In genomic region chr4:127069675-127070074, GRCh38 we compare ENCODE assay signal across 21 cellular contexts.
"Had no signal": no experiment of that assay in that cellular context is flagged by ENCODE, and none has a peak within 500 bp of the region (broad histone marks: within the 10 kb centered on the region; RNA-seq: fewer than 3 reads in every experiment).

No MANE protein-coding gene starts in this region.

- H3K27ac Mint-ChIP-seq: activated CD8-positive, alpha-beta T cell treated with anti-CD3 and anti-CD28 coated beads for 36 hours; activated naive CD4-positive, alpha-beta T cell treated with anti-CD3 and anti-CD28 coated beads, Interleukin-2, amount 50 U/mL, for 72 hours; activated T-cell treated with anti-CD3 and anti-CD28 coated beads, Interleukin-2, amount 50 U/mL, for 72 hours; naive thymus-derived CD8-positive, alpha-beta T cell; stimulated activated naive B cell treated with anti-CD40 and anti-IgM and Interleukin-4, amounts not matched to agents 10 μg/mL and 1 μg/mL and 100 μg/mL, for 72 hours; T-helper 17 cell had no signal

- H3K36me3 Mint-ChIP-seq: activated naive CD4-positive, alpha-beta T cell treated with anti-CD3 and anti-CD28 coated beads, Interleukin-2, amount 50 U/mL, for 72 hours; naive thymus-derived CD8-positive, alpha-beta T cell; stimulated activated naive B cell treated with anti-CD40 and anti-IgM and Interleukin-4, amounts not matched to agents 10 μg/mL and 1 μg/mL and 100 μg/mL, for 72 hours had no signal

- H3K4me3 Mint-ChIP-seq: activated CD8-positive, alpha-beta T cell treated with anti-CD3 and anti-CD28 coated beads for 36 hours; activated T-cell treated with anti-CD3 and anti-CD28 coated beads, Interleukin-2, amount 50 U/mL, for 72 hours; naive thymus-derived CD8-positive, alpha-beta T cell; stimulated activated naive B cell treated with anti-CD40 and anti-IgM and Interleukin-4, amounts not matched to agents 10 μg/mL and 1 μg/mL and 100 μg/mL, for 72 hours; T-helper 17 cell had no signal

- DNase-seq: activated CD4-positive, alpha-beta T cell treated with anti-CD3 and anti-CD28 coated beads for 4 hours; activated CD8-positive, alpha-beta memory T cell treated with anti-CD3 and anti-CD28 coated beads, Interleukin-2, amount 50 U/mL, for 4 hours; activated CD8-positive, alpha-beta T cell treated with anti-CD3 and anti-CD28 coated beads for 36 hours; activated gamma-delta T cell; activated T-cell treated with anti-CD3 and anti-CD28 coated beads, Interleukin-2, amount 50 U/mL, for 72 hours; amygdala; body of pancreas; caudate nucleus; esophagus squamous epithelium; kidney; left lung; mucosa of descending colon; naive thymus-derived CD8-positive, alpha-beta T cell; posterior cingulate gyrus; stimulated activated CD4-positive, alpha-beta T cell treated with anti-CD3 and anti-CD28 coated beads, Interleukin-2, amount 100 ng/mL, for 48 hours; stimulated activated naive B cell treated with anti-CD40 and anti-IgM and Interleukin-4, amounts not matched to agents 10 μg/mL and 1 μg/mL and 100 μg/mL, for 72 hours; T-helper 17 cell; uterus; WERI-Rb-1 had no signal

- H3K9me3 ChIP-seq: body of pancreas, esophagus squamous epithelium, left lung, tibial nerve, uterus had no signal

- H3K27me3 Mint-ChIP-seq: activated CD8-positive, alpha-beta T cell treated with anti-CD3 and anti-CD28 coated beads for 36 hours; naive thymus-derived CD8-positive, alpha-beta T cell; stimulated activated naive B cell treated with anti-CD40 and anti-IgM and Interleukin-4, amounts not matched to agents 10 μg/mL and 1 μg/mL and 100 μg/mL, for 72 hours; T-helper 17 cell had no signal

- H3K4me1 ChIP-seq: body of pancreas, esophagus squamous epithelium, left lung, tibial nerve, uterus had no signal

- H3K4me3 ChIP-seq: body of pancreas, esophagus squamous epithelium, left lung, mucosa of descending colon, tibial nerve, uterus had no signal

- H3K27ac ChIP-seq: body of pancreas, esophagus squamous epithelium, left lung, tibial nerve, uterus, WERI-Rb-1 had no signal

- H3K36me3 ChIP-seq: esophagus squamous epithelium, left lung, tibial nerve, uterus, WERI-Rb-1 had no signal

- ATAC-seq: activated CD8-positive, alpha-beta T cell treated with anti-CD3 and anti-CD28 coated beads for 36 hours; activated naive CD4-positive, alpha-beta T cell treated with anti-CD3 and anti-CD28 coated beads, Interleukin-2, amount 50 U/mL, for 72 hours; activated T-cell treated with anti-CD3 and anti-CD28 coated beads, Interleukin-2, amount 50 U/mL, for 72 hours; body of pancreas; left lung; mucosa of descending colon; naive thymus-derived CD8-positive, alpha-beta T cell; stimulated activated naive B cell treated with anti-CD40 and anti-IgM and Interleukin-4, amounts not matched to agents 10 μg/mL and 1 μg/mL and 100 μg/mL, for 72 hours; T-helper 17 cell had no signal

- H3K27me3 ChIP-seq: body of pancreas, esophagus squamous epithelium, left lung, tibial nerve, uterus had no signal

- H3K4me1 Mint-ChIP-seq: naive thymus-derived CD8-positive, alpha-beta T cell; stimulated activated naive B cell treated with anti-CD40 and anti-IgM and Interleukin-4, amounts not matched to agents 10 μg/mL and 1 μg/mL and 100 μg/mL, for 72 hours; T-helper 17 cell had no signal

- H3K9me3 Mint-ChIP-seq: activated CD8-positive, alpha-beta T cell treated with anti-CD3 and anti-CD28 coated beads for 36 hours had no signal
